15 cellular contexts compared by ENCODE assay signal in genomic region chr9:136626740-136627642, GRCh38. TPM values are rescaled to one million over a fixed set of nuclear protein-coding genes. Genes with fewer than 3 reads are reported as not detected.
A peak's percentile ranks its signal among the peaks of the same experiment; 100 is the strongest.
DNase-seq lines count a peak whose midpoint lies in the region; ATAC-seq and TF ChIP-seq lines count a peak whose summit lies in the region.
"Had no signal": no experiment of that assay in that cellular context is flagged by ENCODE, and none has a peak within 500 bp of the region (broad histone marks: within the 10 kb centered on the region; RNA-seq: fewer than 3 reads in every experiment).

No MANE protein-coding gene starts in this region.

- no peak overlapping the region for H3K27ac Mint-ChIP-seq in HFFc6

- 35% methylated on average over 25 of the region's 25 CpGs for WGBS in liver

- H3K4me3 Mint-ChIP-seq in HFFc6: no peak overlapping the region

- peak; percentile 50 to 70 for TF ChIP-seq RAD21 in liver (IDR thresholded peaks at IDR 0.05)

- no peak for DNase-seq in AG04450 (ENCODE audit: low read depth, low spot score)
- no peak for DNase-seq in HFFc6
- DNase-seq in activated gamma-delta T cell (lab: John Stamatoyannopoulos, UW): no peak
- no peak for DNase-seq in SIG-M5 treated with dmso at 0.1 percent for 504 hours (lab: John Stamatoyannopoulos, UW; ENCODE audit: unreplicated experiment)
- DNase-seq in GM10266 (ENCODE audit: extremely low spot score): no peak
- DNase-seq: activated CD4-positive, alpha-beta T cell treated with anti-CD3 and anti-CD28 coated beads for 4 hours; activated naive CD4-positive, alpha-beta T cell treated with anti-CD3 and anti-CD28 coated beads, Interleukin-2, amount 50 U/mL, for 16 hours; NCI-H187 treated with DMSO at 0.1 percent for 48 hours; SIG-M5; stimulated activated CD4-positive, alpha-beta T cell treated with anti-CD3 and anti-CD28 coated beads, Interleukin-12 subunit alpha, Interleukin-12 subunit beta, amount 100 ng/mL, for 4 hours had no signal

- H3K27ac ChIP-seq in AG04450 (ENCODE audit: low read depth, low read length) (no peak overlapping the region), VCaP (peak overlapping the region; percentile 58), liver (ENCODE audit: low read depth in 1 of 2, low read length in 2 of 2) (peak overlapping the region; percentile 52 to 77)

- POLR2A ChIA-PET in AG04450 (lab: Yijun Ruan, JAX): no interaction called here

- no peaks in the 10 kb centered on the region for H3K4me1 Mint-ChIP-seq in HFFc6 (ENCODE audit: low read depth)

- H3K4me1 ChIP-seq in liver (ENCODE audit: control insufficient read depth in 4 of 4, insufficient read depth in 4 of 4, low read length in 3 of 4): peaks cover 32 to 72% (median 56%) of the 10 kb centered on the region in 4 donors

- peaks cover 10% of the 10 kb centered on the region for H3K27me3 ChIP-seq in AG04450 (ENCODE audit: control insufficient read depth, insufficient read depth, low read length)
- no peaks in the 10 kb centered on the region for H3K27me3 ChIP-seq in liver (ENCODE audit: control insufficient read depth in 4 of 4, insufficient read depth in 4 of 4, low read length in 3 of 4)
- H3K27me3 ChIP-seq: dorsolateral prefrontal cortex had no signal

- peaks cover 5% of the 10 kb centered on the region; the same call in 1 of the 2 replicates for H3K27me3 Mint-ChIP-seq in HFFc6 (ENCODE audit: insufficient read depth)

- H3K4me3 ChIP-seq in AG04450 (ENCODE audit: low read depth, low read length) (no peak overlapping the region), liver (ENCODE audit: low read depth in 1 of 3, low read length in 3 of 3) (peak overlapping the region in 1 of 3 donors; percentile 22)
- H3K4me3 ChIP-seq: dorsolateral prefrontal cortex, heart left ventricle had no signal

- H3K36me3 ChIP-seq in liver (ENCODE audit: control insufficient read depth in 4 of 4, insufficient read depth in 3 of 4, low read depth in 1 of 4, low read length in 3 of 4): no peaks in the 10 kb centered on the region
- H3K36me3 ChIP-seq: heart left ventricle had no signal

- H3K9me3 ChIP-seq in AG04450 (ENCODE audit: control insufficient read depth, insufficient read depth, low read length): peaks cover 5% of the 10 kb centered on the region
- no peaks in the 10 kb centered on the region for H3K9me3 ChIP-seq in liver (ENCODE audit: control insufficient read depth in 4 of 4, low read length in 3 of 4)
- H3K9me3 ChIP-seq: heart left ventricle had no signal

- CTCF ChIA-PET in AG04450 (lab: Charles Lee): interaction anchor here (8.2 kb wide), 1 partner anchor 139 kb away, joined by 183 read pairs; no protein-coding TSS in a partner anchor

- no peak for ATAC-seq in GM19035 (IDR thresholded peaks at IDR 0.05; ENCODE audit: unreplicated experiment)

- no peaks in the 10 kb centered on the region for H3K36me3 Mint-ChIP-seq in HFFc6 (ENCODE audit: low read depth)

- peak; percentile 48 for TF ChIP-seq CTCF in AG04450 (IDR thresholded peaks at IDR 0.05; ENCODE audit: low read depth, low read length)
- peak; percentile 25; the same call in 1 of the 2 replicates for TF ChIP-seq CTCF in HFFc6 (IDR thresholded peaks at IDR 0.05)
- peak; percentile 30; the same call in 1 of the 2 replicates for TF ChIP-seq CTCF in VCaP (conservative IDR thresholded peaks at IDR 0.05)
- peak; percentile 42 for TF ChIP-seq CTCF in liver (IDR thresholded peaks at IDR 0.05; ENCODE audit: low read depth, low read length, missing input control)
- no peak for TF ChIP-seq CTCF in GM10266 (IDR thresholded peaks at IDR 0.05; ENCODE audit: control insufficient read depth, insufficient read depth, low read depth, missing control alignments)

- H3K9ac ChIP-seq in liver (ENCODE audit: low read depth in 1 of 2, low read length in 2 of 2): peak overlapping the region in 1 of 2 donors; percentile 28

- no peaks in the 10 kb centered on the region for H3K9me3 Mint-ChIP-seq in HFFc6

TF ChIP-seq in liver, 16 proteins besides CTCF, POLR2A, EP300 and RAD21:
- TF ChIP-seq REST (IDR thresholded peaks at IDR 0.05): peak; percentile 45
- TF ChIP-seq FOXA1 (IDR thresholded peaks at IDR 0.05): peak; percentile 71
- peak; percentile 82 to 88 for TF ChIP-seq RXRA (IDR thresholded peaks at IDR 0.05)
- TF ChIP-seq SP1 (IDR thresholded peaks at IDR 0.05): peak; percentile 76
- peak; percentile 56 to 72 for TF ChIP-seq HNF4A (conservative IDR thresholded peaks at IDR 0.05)
- no peak for TF ChIP-seq EGR1 (IDR thresholded peaks at IDR 0.05; ENCODE audit: low read depth in 2 of 2)
- TF ChIP-seq FOXA2 (IDR thresholded peaks at IDR 0.05): peak; percentile 68
- peak; percentile 83 for TF ChIP-seq NR2F2 (IDR thresholded peaks at IDR 0.05)
- TF ChIP-seq HNF4G (IDR thresholded peaks at IDR 0.05): no peak
- TF ChIP-seq YY1 (IDR thresholded peaks at IDR 0.05): peak; percentile 51

RNA-seq across cellular contexts. Expression of gene EGFL7, which starts 35.7 kb away (rescaled TPM):
- polyA plus RNA-seq in AG04450 (2011; rRNA removed) (3.9 and 6.1 TPM in 2 replicates), liver (10 to 100 TPM; 32.1 to 39.7 TPM)
- 0.23 and 1.00 TPM in 2 replicates for polyA minus RNA-seq in AG04450 (2011; rRNA and poly(A)+ RNA removed)
- total RNA-seq in HFFc6 (2021; fragmentation: NEBNext Ultra II Directional; extraction: Animal tissue kit (Norgen Biotek cat#: 25700)): 1 to 10 TPM; 3.5 to 6.3 (median 5.6) TPM
- total RNA-seq in liver: 10 to 100 TPM; 34.5 to 38.5 TPM

Comparison
In these comparisons a context has a peak if more than half of its experiments do, and no peak if none do; other contexts are left out.
1. RNA of gene EGFL7, which starts 35.7 kb away (total RNA-seq): 34.5 to 38.5 TPM in liver; 3.5 to 6.3 TPM in HFFc6; every median in the first group is over 4 times any median in the second.